Comparison of ENCODE assay signal across 1 cellular context in genomic region chr1:205812878-205813754, GRCh38.
TF ChIP-seq lines count a peak whose summit lies in the region.

Gene SLC41A1, minus strand, starts transcription at chr1:205813198. Its CDS starts 2,757 bp downstream, at chr1:205810441.

TF ChIP-seq in SK-N-SH, 30 proteins besides CTCF, POLR2A, EP300 and RAD21 (continued from another document):
- TF ChIP-seq, protein P1, sequence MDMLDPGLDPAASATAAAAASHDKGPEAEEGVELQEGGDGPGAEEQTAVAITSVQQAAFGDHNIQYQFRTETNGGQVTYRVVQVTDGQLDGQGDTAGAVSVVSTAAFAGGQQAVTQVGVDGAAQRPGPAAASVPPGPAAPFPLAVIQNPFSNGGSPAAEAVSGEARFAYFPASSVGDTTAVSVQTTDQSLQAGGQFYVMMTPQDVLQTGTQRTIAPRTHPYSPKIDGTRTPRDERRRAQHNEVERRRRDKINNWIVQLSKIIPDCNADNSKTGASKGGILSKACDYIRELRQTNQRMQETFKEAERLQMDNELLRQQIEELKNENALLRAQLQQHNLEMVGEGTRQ (IDR thresholded peaks at IDR 0.05; ENCODE audit: borderline replicate concordance, low read depth, low read length), result no peak
- TF ChIP-seq RFX5 (IDR thresholded peaks at IDR 0.05; ENCODE audit: low read length), result no peak
- peak; percentile 46 for TF ChIP-seq CHD2 (IDR thresholded peaks at IDR 0.05; ENCODE audit: low read length, partially characterized antibody)
- TF ChIP-seq YY1 (IDR thresholded peaks at IDR 0.05; ENCODE audit: low read depth), result no peak
- 0 out of 2 replicates have a peak, but pooled peaks have one; percentile 11 for TF ChIP-seq TAF1 (IDR thresholded peaks at IDR 0.05; ENCODE audit: borderline replicate concordance, low read depth, low read length)
- TF ChIP-seq IRF3 (IDR thresholded peaks at IDR 0.05; ENCODE audit: low read depth, low read length), result peak; percentile 45; the same call in 1 of the 2 replicates
- TF ChIP-seq MEF2A (IDR thresholded peaks at IDR 0.05; ENCODE audit: borderline replicate concordance, low read depth), result peak; percentile 76
- no peak for TF ChIP-seq SMC3 (IDR thresholded peaks at IDR 0.05; ENCODE audit: low read depth, low read length)
- TF ChIP-seq MXI1 (IDR thresholded peaks at IDR 0.05; ENCODE audit: low read depth, low read length), result peak; percentile 84
- no peak for TF ChIP-seq RXRA (IDR thresholded peaks at IDR 0.05; ENCODE audit: borderline replicate concordance, low read depth)
- TF ChIP-seq FOXM1 (IDR thresholded peaks at IDR 0.05; ENCODE audit: low read depth), result no peak
- TF ChIP-seq POLR2AphosphoS5 (IDR thresholded peaks at IDR 0.05; ENCODE audit: low read depth, low read length), result peak; percentile 32; the same call in 1 of the 2 replicates
TF ChIP-seq in SK-N-SH: peak in this region for 8.
